Comparison of ENCODE assay signal across 22 cellular contexts in the genomic region with DNA sequence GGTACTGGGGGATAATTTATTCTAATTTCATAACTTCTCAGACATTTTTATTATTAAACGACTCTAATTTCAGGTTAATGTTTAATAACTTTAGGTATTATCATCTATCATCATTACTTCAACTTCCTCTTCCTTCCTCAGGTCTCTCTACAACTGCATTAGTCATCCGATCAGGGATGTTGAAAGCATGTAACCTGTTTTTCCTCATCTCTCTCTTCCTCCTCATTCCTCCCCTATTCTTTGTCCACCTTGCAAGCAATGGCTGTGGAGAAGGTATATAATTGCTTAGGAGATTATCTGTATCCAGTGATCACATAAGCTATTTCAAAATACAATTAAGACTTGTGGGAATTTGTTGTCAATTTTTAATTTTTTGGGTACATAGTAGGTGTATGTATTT.
DNase-seq lines count a peak whose midpoint lies in the region; ATAC-seq, FAIRE-seq and TF ChIP-seq lines count a peak whose summit lies in the region.
"Had no signal": no experiment of that assay in that cellular context is flagged by ENCODE, and none has a peak within 500 bp of the region (broad histone marks: within the 10 kb centered on the region; RNA-seq: fewer than 3 reads in every experiment).

No MANE protein-coding gene starts in this region.

- no TSS peak for BruUV-seq in PC-3 (replicated peaks; lab: Mats Ljungman, UMichigan)

- no peaks in the 10 kb centered on the region for H3K9me3 Mint-ChIP-seq in type B pancreatic cell

- no peak overlapping the region for H2AFZ ChIP-seq in PC-3 (ENCODE audit: low read length)

- no peak overlapping the region for H3K27ac ChIP-seq in PC-3 (ENCODE audit: low read length)
- no peak overlapping the region for H3K27ac ChIP-seq in substantia nigra (ENCODE audit: low read depth, low read length, poor library complexity, severe bottlenecking)
- H3K27ac ChIP-seq: 22Rv1; A549; BLaER1 treated with 17β-estradiol and CSF1 and Interleukin-3, amounts not matched to agents 10 nM and 100 nM; C4-2B had no signal

- DNase-seq in DMS53 (lab: John Stamatoyannopoulos, UW) (peak; percentile 19), DMS53 treated with DMSO at 0.1 percent for 48 hours (lab: John Stamatoyannopoulos, UW; ENCODE audit: unreplicated experiment) (no peak), PC-3 (peak; percentile 44), bronchial epithelial cell (ENCODE audit: low read depth) (peak; percentile 27), type B pancreatic cell (ENCODE audit: extremely low spot score, unreplicated experiment) (no peak), substantia nigra (lab: John Stamatoyannopoulos, UW) (no peak)
- no peak for DNase-seq in stimulated activated naive CD4-positive, alpha-beta T cell (lab: John Stamatoyannopoulos, UW)
- DNase-seq: AML-193; Caco-2; Calu3; CD4-positive, alpha-beta T cell; CD8-positive, alpha-beta T cell; DMS79 treated with DMSO at 0.1 percent for 48 hours; GF-D8 had no signal

- ATAC-seq in PC-3 = no peak
- ATAC-seq in esophagus mucosa = peak; percentile 55
- ATAC-seq: A549; CD8-positive, alpha-beta T cell had no signal

- H3K36me3 Mint-ChIP-seq in type B pancreatic cell = no peaks in the 10 kb centered on the region
- H3K36me3 Mint-ChIP-seq: CD8-positive, alpha-beta T cell had no signal

- no peaks in the 10 kb centered on the region for H3K4me1 Mint-ChIP-seq in type B pancreatic cell (ENCODE audit: unreplicated experiment)
- H3K4me1 Mint-ChIP-seq: B cell had no signal

- H3K27ac Mint-ChIP-seq in type B pancreatic cell = no peak overlapping the region
- H3K27ac Mint-ChIP-seq: B cell; CD4-positive, alpha-beta T cell; CD8-positive, alpha-beta T cell had no signal

- CTCF ChIA-PET in PC-3 (lab: Charles Lee) = no interaction called here

- H3K9me2 ChIP-seq in PC-3 (replicated peaks; ENCODE audit: low read length) = no peaks in the 10 kb centered on the region

- no peaks in the 10 kb centered on the region for H3F3A ChIP-seq in PC-3 (ENCODE audit: low read length, unreplicated experiment)

- H3K9me3 ChIP-seq in PC-3 (ENCODE audit: low read length) = no peaks in the 10 kb centered on the region
- H3K9me3 ChIP-seq: A549, Caco-2 had no signal

- no peaks in the 10 kb centered on the region for H3K36me3 ChIP-seq in PC-3 (ENCODE audit: low read depth, low read length)
- H3K36me3 ChIP-seq in bronchial epithelial cell (ENCODE audit: control insufficient read depth, insufficient read depth, low read length) = no peaks in the 10 kb centered on the region
- H3K36me3 ChIP-seq: BLaER1 treated with 17β-estradiol and CSF1 and Interleukin-3, amounts not matched to agents 10 nM and 100 nM had no signal

- no peak overlapping the region for H3K4me3 Mint-ChIP-seq in type B pancreatic cell
- H3K4me3 Mint-ChIP-seq: B cell; CD4-positive, alpha-beta T cell; CD8-positive, alpha-beta T cell had no signal

- no peaks in the 10 kb centered on the region for H3K4me1 ChIP-seq in PC-3 (ENCODE audit: insufficient read depth, low read length)
- H3K4me1 ChIP-seq: A549; BLaER1 treated with 17β-estradiol and CSF1 and Interleukin-3, amounts not matched to agents 10 nM and 100 nM; Caco-2 had no signal

- H3K9ac ChIP-seq in PC-3 (ENCODE audit: low read length) = no peak overlapping the region
- H3K9ac ChIP-seq: BLaER1 treated with 17β-estradiol and CSF1 and Interleukin-3, amounts not matched to agents 10 nM and 100 nM had no signal

- no peak for TF ChIP-seq CTCF in PC-3 (conservative IDR thresholded peaks at IDR 0.05; ENCODE audit: low read depth, low read length)
- no peak for TF ChIP-seq CTCF in bronchial epithelial cell (IDR thresholded peaks at IDR 0.05; ENCODE audit: insufficient read depth, low read length, severe bottlenecking)
- TF ChIP-seq CTCF in type B pancreatic cell (conservative IDR thresholded peaks at IDR 0.05) = no peak

- intact Hi-C loops in PC-3 (cut with micrococcal nuclease) = no loop called here

- no peak for FAIRE-seq in bronchial epithelial cell (lab: Jason Lieb, UNC)
- FAIRE-seq: A549, D721Med, GM12891 had no signal

- H3K79me2 ChIP-seq in PC-3 (ENCODE audit: low read length) = no peaks in the 10 kb centered on the region

- H3K27me3 ChIP-seq in PC-3 (ENCODE audit: low read length) = no peaks in the 10 kb centered on the region
- H3K27me3 ChIP-seq in bronchial epithelial cell (ENCODE audit: control insufficient read depth, insufficient read depth, low read length) = no peaks in the 10 kb centered on the region

- POLR2A ChIA-PET in PC-3 (lab: Charles Lee; ENCODE audit: unreplicated experiment) = no interaction called here

- H3K4me3 ChIP-seq in PC-3 (ENCODE audit: low read length) (no peak overlapping the region), bronchial epithelial cell (ENCODE audit: low read depth, low read length) (no peak overlapping the region)
- H3K4me3 ChIP-seq: A549; BLaER1 treated with 17β-estradiol and CSF1 and Interleukin-3, amounts not matched to agents 10 nM and 100 nM had no signal

- no peaks in the 10 kb centered on the region for H4K20me1 ChIP-seq in PC-3 (ENCODE audit: low read length)
- H4K20me1 ChIP-seq: BLaER1 treated with 17β-estradiol and CSF1 and Interleukin-3, amounts not matched to agents 10 nM and 100 nM had no signal

- no peak overlapping the region for H3K4me2 ChIP-seq in PC-3 (ENCODE audit: low read length)
- H3K4me2 ChIP-seq: A549; BLaER1 treated with 17β-estradiol and CSF1 and Interleukin-3, amounts not matched to agents 10 nM and 100 nM had no signal

- H3K27me3 Mint-ChIP-seq in type B pancreatic cell = no peaks in the 10 kb centered on the region
- H3K27me3 Mint-ChIP-seq: B cell; CD4-positive, alpha-beta T cell had no signal

Comparison
In these comparisons a context has a peak if more than half of its experiments do, and no peak if none do; other contexts are left out.
1. DNase-seq: peak in DMS53 (single experiment), PC-3 (single experiment) and bronchial epithelial cell (single experiment); none in DMS53 treated with DMSO at 0.1 percent for 48 hours (single experiment), stimulated activated naive CD4-positive, alpha-beta T cell (0 of 6), type B pancreatic cell (single experiment) and substantia nigra (0 of 49).